Comparison of ENCODE assay signal across 11 cellular contexts in the genomic region with DNA sequence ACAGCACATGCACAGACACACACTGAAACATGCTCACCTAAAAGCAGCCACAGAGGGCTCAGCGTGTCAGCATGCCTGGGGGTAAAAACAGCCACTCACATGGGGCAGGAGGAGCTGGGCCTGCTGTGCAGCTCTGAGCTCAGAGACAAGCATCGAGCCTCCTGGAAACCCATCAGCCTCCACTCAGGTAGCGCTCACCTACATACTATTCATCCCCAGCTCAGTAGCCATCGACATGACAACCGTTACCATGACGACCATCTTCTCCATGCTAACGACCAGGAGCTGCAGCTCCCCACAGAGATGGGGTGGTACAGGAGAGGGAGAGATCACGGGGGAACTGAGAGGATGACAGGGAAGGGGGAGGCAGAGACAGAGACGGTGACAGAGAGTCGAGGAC. TPM values are rescaled to one million over a fixed set of nuclear protein-coding genes. Genes with fewer than 3 reads are reported as not detected.
DNase-seq lines count a peak whose midpoint lies in the region; ATAC-seq, FAIRE-seq and TF ChIP-seq lines count a peak whose summit lies in the region.
"Had no signal": no experiment of that assay in that cellular context is flagged by ENCODE, and none has a peak within 500 bp of the region (broad histone marks: within the 10 kb centered on the region; RNA-seq: fewer than 3 reads in every experiment).

No MANE protein-coding gene starts in this region.

- peak; percentile 58 for DNase-seq in COLO668 (lab: John Stamatoyannopoulos, UW; ENCODE audit: unreplicated experiment)
- peak; percentile 80 for DNase-seq in NCI-H1436 (lab: John Stamatoyannopoulos, UW)
- peak; percentile 69 for DNase-seq in SK-N-SH
- DNase-seq in iPS DF 6.9 (ENCODE audit: low read depth, low spot score): peak; percentile 50
- no peak for DNase-seq in urothelium cell line (ENCODE audit: low spot score)
- DNase-seq in uterus: no peak
- DNase-seq: activated CD4-positive, alpha-beta T cell treated with anti-CD3 and anti-CD28 coated beads, Interleukin-2, amount 50 U/mL, for 48 hours; MG63; SW 1271 had no signal

- 59% methylated on average over 9 of the region's 10 CpGs for WGBS in SK-N-SH (ENCODE audit: low lambda C conversion rate)
- WGBS in iPS DF 6.9 (ENCODE audit: insufficient coverage, insufficient read length): no CpG with 5 or more reads among the region's 10 CpGs

- peaks cover 0 to 5% of the 10 kb centered on the region in 2 experiments for H3K36me3 ChIP-seq in SK-N-SH (replicated peaks in 1 of 2; ENCODE audit: control insufficient read depth in 1 of 2, insufficient read depth in 2 of 2, low read length in 1 of 2)
- H3K36me3 ChIP-seq in iPS DF 6.9 (ENCODE audit: control insufficient read depth, insufficient read depth, low read length): no peaks in the 10 kb centered on the region
- H3K36me3 ChIP-seq in uterus: no peaks in the 10 kb centered on the region
- H3K36me3 ChIP-seq: MG63 had no signal

- H3F3A ChIP-seq in SK-N-SH (replicated peaks; ENCODE audit: insufficient read depth): no peaks in the 10 kb centered on the region

- H3K9me2 ChIP-seq in SK-N-SH: no peaks in the 10 kb centered on the region

- peaks cover 20% of the 10 kb centered on the region for H3K79me2 ChIP-seq in SK-N-SH (ENCODE audit: insufficient read depth)

- intact Hi-C loops in uterus (cut with DNase I; ENCODE audit: low total_unique reads): no loop called here

- H2AFZ ChIP-seq in SK-N-SH (ENCODE audit: low read depth): no peak overlapping the region

- CTCF ChIA-PET in SK-N-SH (lab: Yijun Ruan, JAX): interaction anchor here (0.8 to 3.1 kb wide), 3 partner anchors 8 to 78 kb away, joined by 3 to 15 read pairs (median 3); no protein-coding TSS in a partner anchor

- ATAC-seq in HG02623 (IDR thresholded peaks at IDR 0.05; ENCODE audit: unreplicated experiment) (no peak), GM18861 (IDR thresholded peaks at IDR 0.05; ENCODE audit: unreplicated experiment) (no peak)

- POLR2A ChIA-PET in SK-N-SH (lab: Yijun Ruan, JAX): no interaction called here

- peaks cover 53% of the 10 kb centered on the region for H4K20me1 ChIP-seq in SK-N-SH (ENCODE audit: insufficient read depth)

- H3K27me3 ChIP-seq in SK-N-SH (ENCODE audit: insufficient read depth) (no peaks in the 10 kb centered on the region), iPS DF 6.9 (ENCODE audit: control insufficient read depth, insufficient read depth, low read length) (no peaks in the 10 kb centered on the region), uterus (no peaks in the 10 kb centered on the region)
- H3K27me3 ChIP-seq: MG63 had no signal

- no peak for FAIRE-seq in urothelium cell line (lab: Jason Lieb, UNC)

- TF ChIP-seq RAD21 in SK-N-SH (IDR thresholded peaks at IDR 0.05; ENCODE audit: low read length): no peak

- H3K9ac ChIP-seq in SK-N-SH: no peak overlapping the region

- TF ChIP-seq POLR2A in uterus (IDR thresholded peaks at IDR 0.05): no peak

- H3K27ac ChIP-seq in SK-N-SH (ENCODE audit: low read depth in 2 of 2, low read length in 1 of 2): no peak overlapping the region
- no peak overlapping the region for H3K27ac ChIP-seq in iPS DF 6.9 (ENCODE audit: low read length)
- peak overlapping the region in 1 of 2 donors; percentile 50 for H3K27ac ChIP-seq in uterus

- TF ChIP-seq EP300 in SK-N-SH (IDR thresholded peaks at IDR 0.05; ENCODE audit: borderline replicate concordance in 1 of 2, low read depth in 1 of 2, low read length in 1 of 2): no peak

- TF ChIP-seq CTCF in SK-N-SH (IDR thresholded peaks at IDR 0.05) (no peak), uterus (IDR thresholded peaks at IDR 0.05) (no peak)

- no peaks in the 10 kb centered on the region for H3K9me3 ChIP-seq in SK-N-SH
- no peaks in the 10 kb centered on the region for H3K9me3 ChIP-seq in iPS DF 6.9 (ENCODE audit: control insufficient read depth, insufficient read depth, low read length)
- no peaks in the 10 kb centered on the region for H3K9me3 ChIP-seq in uterus
- H3K9me3 ChIP-seq: MG63 had no signal

- H3K4me1 ChIP-seq in SK-N-SH (ENCODE audit: control insufficient read depth in 1 of 2, insufficient read depth in 2 of 2, low read depth in 1 of 2, low read length in 1 of 2): peaks cover 8 to 16% of the 10 kb centered on the region in 2 experiments; a peak in 2 of 4 replicates
- H3K4me1 ChIP-seq in iPS DF 6.9 (ENCODE audit: control insufficient read depth, insufficient read depth, low read length): peaks cover 8% of the 10 kb centered on the region
- no peaks in the 10 kb centered on the region for H3K4me1 ChIP-seq in uterus

- H3K4me2 ChIP-seq in SK-N-SH: no peak overlapping the region

- H3K4me3 ChIP-seq in SK-N-SH (ENCODE audit: low read depth in 2 of 2, low read length in 1 of 2) (no peak overlapping the region), iPS DF 6.9 (ENCODE audit: low read length) (no peak overlapping the region), uterus (no peak overlapping the region)
- H3K4me3 ChIP-seq: MG63 had no signal

TF ChIP-seq in SK-N-SH, 30 proteins besides CTCF, POLR2A, EP300 and RAD21:
- TF ChIP-seq TAF1 (IDR thresholded peaks at IDR 0.05; ENCODE audit: borderline replicate concordance, low read depth, low read length): no peak
- no peak for TF ChIP-seq GABPA (IDR thresholded peaks at IDR 0.05; ENCODE audit: low read depth)

RNA-seq across cellular contexts. Expression of a gene that starts 28.6 kb away (rescaled TPM):
- polyA plus RNA-seq in SK-N-SH (2012; rRNA removed): 16.2 and 18.8 TPM in 2 replicates
- 14.0 and 19.2 TPM in 2 replicates for polyA plus RNA-seq in SK-N-SH (2012; cell fraction: cytosol; rRNA removed)
- polyA plus RNA-seq in SK-N-SH (2012; cell fraction: nucleus; rRNA removed): 17.4 and 19.3 TPM in 2 replicates
- 10 to 100 TPM; 12.4 to 38.3 (median 30.5) TPM for total RNA-seq in uterus

Comparison
In these comparisons a context has a peak if more than half of its experiments do, and no peak if none do; other contexts are left out.
1. DNase-seq: peak in COLO668 (single experiment), NCI-H1436 (single experiment), SK-N-SH (single experiment) and iPS DF 6.9 (single experiment); none in urothelium cell line (single experiment) and uterus (0 of 2).